In genomic region chr19:51915324-51915867, GRCh38 we compare ENCODE assay signal across 18 cellular contexts. TPM values are rescaled to one million over a fixed set of nuclear protein-coding genes. Genes with fewer than 3 reads are reported as not detected.
DNase-seq lines count a peak whose midpoint lies in the region; ATAC-seq, FAIRE-seq and TF ChIP-seq lines count a peak whose summit lies in the region.
"Had no signal": no experiment of that assay in that cellular context is flagged by ENCODE, and none has a peak within 500 bp of the region (broad histone marks: within the 10 kb centered on the region; RNA-seq: fewer than 3 reads in every experiment).

No MANE protein-coding gene starts in this region.

- no peaks in the 10 kb centered on the region for H3K4me1 Mint-ChIP-seq in activated CD4-positive, alpha-beta T cell treated with anti-CD3 and anti-CD28 coated beads for 36 hours

- no peak for FAIRE-seq in HepG2 (lab: Jason Lieb, UNC)
- FAIRE-seq in K562 (lab: Jason Lieb, UNC) = peak; percentile 55
- FAIRE-seq: HTR-8/SVneo had no signal

- H3K9me3 Mint-ChIP-seq in activated CD4-positive, alpha-beta T cell treated with anti-CD3 and anti-CD28 coated beads for 36 hours (ENCODE audit: low read depth) = peaks cover 49% of the 10 kb centered on the region

- in situ Hi-C loops in HepG2 (cut with HindIII; ENCODE audit: extremely low pct_ligation_motif_present, low pct_unique_long_range_greater_than_20kb) (no loop called here), K562 (cut with MboI) (no loop called here)

- DNase-seq in HepG2 (ENCODE audit: low spot score) = no peak
- DNase-seq in right lobe of liver = no peak
- no peak for DNase-seq in K562 (ENCODE audit: extremely low read depth in 1 of 4, low spot score in 3 of 4)
- no peak for DNase-seq in SKM-1 treated with dmso at 0.1 percent for 144 hours (lab: John Stamatoyannopoulos, UW; ENCODE audit: unreplicated experiment)
- no peak for DNase-seq in activated CD4-positive, alpha-beta T cell treated with anti-CD3 and anti-CD28 coated beads, Interleukin-2, amount 50 U/mL, for 4 hours
- no peak for DNase-seq in activated CD4-positive, alpha-beta T cell treated with anti-CD3 and anti-CD28 coated beads for 36 hours
- DNase-seq in NCI-H524 treated with DMSO at 0.1 percent for 48 hours (lab: John Stamatoyannopoulos, UW) = no peak
- DNase-seq: 8988T; Calu3; CD8-positive, alpha-beta T cell; DMS79; GDM1; HCEC 1CT; KG1 had no signal

- intact Hi-C loops in HepG2 (cut with micrococcal nuclease; ENCODE audit: unreplicated experiment) = no loop called here
- intact Hi-C loops in right lobe of liver (cut with DNase I) = no loop called here
- intact Hi-C loops in K562 (cut with micrococcal nuclease) = no loop called here
- intact Hi-C loops in activated CD4-positive, alpha-beta T cell treated with anti-CD3 and anti-CD28 coated beads for 36 hours (cut with DNase I, micrococcal nuclease) = no loop called here

- H3K27me3 Mint-ChIP-seq in activated CD4-positive, alpha-beta T cell treated with anti-CD3 and anti-CD28 coated beads for 36 hours = peaks cover 2% of the 10 kb centered on the region
- H3K27me3 Mint-ChIP-seq: IgD-negative memory B cell had no signal

- H2AFZ ChIP-seq in HepG2 (ENCODE audit: low read length) (no peak overlapping the region), K562 (ENCODE audit: low read depth, low read length) (no peak overlapping the region)

- H3K27ac ChIP-seq in HepG2 (ENCODE audit: extremely low read length, insufficient read depth, low read length) = no peak overlapping the region
- no peak overlapping the region for H3K27ac ChIP-seq in right lobe of liver
- H3K27ac ChIP-seq in HEK293 (ENCODE audit: extremely low read depth, low read depth, low read length) = no peak overlapping the region
- no peak overlapping the region for H3K27ac ChIP-seq in K562 (ENCODE audit: extremely low read depth, low read depth, low read length)
- H3K27ac ChIP-seq: BLaER1 treated with 17β-estradiol and CSF1 and Interleukin-3, amounts not matched to agents 10 nM and 100 nM had no signal

- no peak for TF ChIP-seq POLR2A in HepG2 (IDR thresholded peaks at IDR 0.05; ENCODE audit: insufficient read depth in 1 of 2, low read depth in 2 of 2, low read length in 2 of 2)
- TF ChIP-seq POLR2A in right lobe of liver (IDR thresholded peaks at IDR 0.05) = no peak
- no peak for TF ChIP-seq POLR2A in K562 (conservative IDR thresholded peaks at IDR 0.05)

- H4K20me1 ChIP-seq in HepG2 (ENCODE audit: insufficient read depth, low read length) (no peaks in the 10 kb centered on the region), K562 (replicated peaks; ENCODE audit: control insufficient read depth, insufficient read depth, low read length) (no peaks in the 10 kb centered on the region)
- H4K20me1 ChIP-seq: BLaER1 treated with 17β-estradiol and CSF1 and Interleukin-3, amounts not matched to agents 10 nM and 100 nM had no signal

- H3K27ac Mint-ChIP-seq in activated CD4-positive, alpha-beta T cell treated with anti-CD3 and anti-CD28 coated beads for 36 hours = no peak overlapping the region
- H3K27ac Mint-ChIP-seq: CD8-positive, alpha-beta T cell; IgD-negative memory B cell had no signal

- TF ChIP-seq EP300 in HepG2 (IDR thresholded peaks at IDR 0.05; ENCODE audit: low read depth in 2 of 2, low read length in 2 of 2) = no peak
- TF ChIP-seq EP300 in HepG2 (CRISPR knock-in tag; IDR thresholded peaks at IDR 0.05; ENCODE audit: borderline replicate concordance) = no peak
- TF ChIP-seq EP300 in K562 (IDR thresholded peaks at IDR 0.05; ENCODE audit: low read length) = no peak

- H3K36me3 ChIP-seq in HepG2 (replicated peaks in 1 of 2; ENCODE audit: control insufficient read depth in 1 of 2, insufficient read depth in 2 of 2, low read length in 2 of 2) (no peaks in the 10 kb centered on the region), right lobe of liver (no peaks in the 10 kb centered on the region), HEK293 (ENCODE audit: control insufficient read depth in 2 of 2, insufficient read depth in 1 of 2, low read length in 2 of 2) (no peaks in the 10 kb centered on the region), K562 (ENCODE audit: control insufficient read depth, insufficient read depth, low read length) (no peaks in the 10 kb centered on the region)

- POLR2A ChIA-PET in HepG2 (lab: Yijun Ruan, JAX) = no interaction called here
- POLR2A ChIA-PET in HEK293 (lab: Yijun Ruan, JAX) = no interaction called here
- POLR2A ChIA-PET in K562 (lab: Yijun Ruan, JAX) = interaction anchor here (0.6 kb wide), 2 partner anchors 21 to 25 kb away, joined by 3 read pairs; no protein-coding TSS in a partner anchor
- POLR2A ChIA-PET in activated CD4-positive, alpha-beta T cell treated with anti-CD3 and anti-CD28 coated beads for 36 hours (lab: Charles Lee) = no interaction called here

- ATAC-seq in HepG2 = no peak
- no peak for ATAC-seq in right lobe of liver
- ATAC-seq in K562 = no peak
- ATAC-seq in activated CD4-positive, alpha-beta T cell treated with anti-CD3 and anti-CD28 coated beads for 36 hours = no peak
- ATAC-seq: CD8-positive, alpha-beta T cell had no signal

- H3K4me3 ChIP-seq in HepG2 (replicated peaks in 1 of 3; ENCODE audit: insufficient read depth in 1 of 3, low read depth in 2 of 3, low read length in 3 of 3) = no peak overlapping the region
- no peak overlapping the region for H3K4me3 ChIP-seq in right lobe of liver
- H3K4me3 ChIP-seq in HEK293 (ENCODE audit: low read depth, low read length) = no peak overlapping the region
- H3K4me3 ChIP-seq in K562 = no peak overlapping the region

- H3K9ac ChIP-seq in HepG2 (ENCODE audit: insufficient read depth, low read depth, low read length) = no peak overlapping the region
- no peak overlapping the region for H3K9ac ChIP-seq in K562 (ENCODE audit: insufficient read depth in 1 of 2, low read depth in 2 of 2, low read length in 2 of 2)
- H3K9ac ChIP-seq: BLaER1 treated with 17β-estradiol and CSF1 and Interleukin-3, amounts not matched to agents 10 nM and 100 nM had no signal

- 28% methylated on average over 5 of the region's 5 CpGs for WGBS in HepG2 (ENCODE audit: low lambda C conversion rate)
- WGBS in right lobe of liver (ENCODE audit: insufficient coverage, low coverage, low lambda C conversion rate, missing lambda C conversion rate) = 64% methylated on average over 5 of the region's 5 CpGs
- WGBS in K562 (ENCODE audit: insufficient coverage, low coverage, missing lambda C conversion rate) = 3% methylated on average over 5 of the region's 5 CpGs

- H3K4me2 ChIP-seq in HepG2 (ENCODE audit: low read depth, low read length) (no peak overlapping the region), K562 (ENCODE audit: insufficient read depth, low read length) (no peak overlapping the region)
- H3K4me2 ChIP-seq: BLaER1 treated with 17β-estradiol and CSF1 and Interleukin-3, amounts not matched to agents 10 nM and 100 nM had no signal

- H3K4me1 ChIP-seq in HepG2 (ENCODE audit: insufficient read depth, low read length) (no peaks in the 10 kb centered on the region), right lobe of liver (no peaks in the 10 kb centered on the region), HEK293 (ENCODE audit: control insufficient read depth, insufficient read depth, low read length) (no peaks in the 10 kb centered on the region), K562 (replicated peaks in 1 of 2; ENCODE audit: control insufficient read depth in 2 of 2, insufficient read depth in 2 of 2, low read length in 2 of 2) (no peaks in the 10 kb centered on the region)

- TF ChIP-seq CTCF in HepG2 (CRISPR knock-in tag; IDR thresholded peaks at IDR 0.05) (no peak), right lobe of liver (IDR thresholded peaks at IDR 0.05) (no peak), HEK293 (tag by site-specific recombination; IDR thresholded peaks at IDR 0.05) (no peak), K562 (IDR thresholded peaks at IDR 0.05 in 2 of 3, conservative IDR thresholded peaks at IDR 0.05 in 1 of 3; ENCODE audit: insufficient read depth in 2 of 3, low read depth in 1 of 3, low read length in 3 of 3) (no peak)

- BruUV-seq in HepG2 (replicated peaks; lab: Mats Ljungman, UMichigan) (no TSS peak), K562 (replicated peaks; lab: Mats Ljungman, UMichigan) (no TSS peak)

- no peak overlapping the region for H3K4me3 Mint-ChIP-seq in activated CD4-positive, alpha-beta T cell treated with anti-CD3 and anti-CD28 coated beads for 36 hours
- H3K4me3 Mint-ChIP-seq: CD8-positive, alpha-beta T cell; IgD-negative memory B cell had no signal

- H3K9me1 ChIP-seq in K562 (ENCODE audit: control insufficient read depth, insufficient read depth, low read length) = no peaks in the 10 kb centered on the region

- no peaks in the 10 kb centered on the region for H3K79me2 ChIP-seq in HepG2 (ENCODE audit: insufficient read depth, low read length)
- no peaks in the 10 kb centered on the region for H3K79me2 ChIP-seq in K562 (ENCODE audit: control insufficient read depth, insufficient read depth, low read length)

- TF ChIP-seq RAD21 in HepG2 (CRISPR knock-in tag; IDR thresholded peaks at IDR 0.05) = no peak
- no peak for TF ChIP-seq RAD21 in K562 (CRISPR knock-in tag; conservative IDR thresholded peaks at IDR 0.05 in 1 of 2, IDR thresholded peaks at IDR 0.05 in 1 of 2)

- H3K9me3 ChIP-seq in HepG2 (ENCODE audit: low read length) = peaks cover 86% of the 10 kb centered on the region
- H3K9me3 ChIP-seq in right lobe of liver = peaks cover 0 to 25% (median 13%) of the 10 kb centered on the region in 4 donors
- no peaks in the 10 kb centered on the region for H3K9me3 ChIP-seq in HEK293 (ENCODE audit: control insufficient read depth, insufficient read depth, low read depth, low read length)
- H3K9me3 ChIP-seq in K562 (replicated peaks; ENCODE audit: control insufficient read depth, insufficient read depth, low read depth, low read length) = peaks cover 14% of the 10 kb centered on the region

- peaks cover 35% of the 10 kb centered on the region for H3K36me3 Mint-ChIP-seq in activated CD4-positive, alpha-beta T cell treated with anti-CD3 and anti-CD28 coated beads for 36 hours (ENCODE audit: low read depth)

- H3K27me3 ChIP-seq in HepG2 (ENCODE audit: control insufficient read depth in 1 of 2, insufficient read depth in 2 of 2, low read length in 2 of 2) (no peaks in the 10 kb centered on the region), right lobe of liver (no peaks in the 10 kb centered on the region), K562 (ENCODE audit: control insufficient read depth in 2 of 2, insufficient read depth in 2 of 2, low read length in 2 of 2) (no peaks in the 10 kb centered on the region)
- H3K27me3 ChIP-seq: BLaER1 treated with 17β-estradiol and CSF1 and Interleukin-3, amounts not matched to agents 10 nM and 100 nM had no signal

- CTCF ChIA-PET in HepG2 (lab: Yijun Ruan, JAX; ENCODE audit: low intra/inter-chr PET ratio, low total read pairs) (no interaction called here), HEK293 (lab: Yijun Ruan, JAX) (no interaction called here), K562 (lab: Yijun Ruan, JAX; ENCODE audit: low intra/inter-chr PET ratio) (no interaction called here)
- CTCF ChIA-PET in activated CD4-positive, alpha-beta T cell treated with anti-CD3 and anti-CD28 coated beads for 36 hours (lab: Charles Lee) = no interaction called here

RNA-seq across cellular contexts. Expression of gene ZNF649, which starts 10.6 kb away (rescaled TPM):
- 13.4 and 13.9 TPM in 2 replicates for total RNA-seq in HepG2 (2016; rRNA removed; fragmentation: Illumina TruSeq; extraction: Trizol)
- total RNA-seq in HepG2 (2016; cell fraction: cytosol; rRNA removed; fragmentation: Illumina TruSeq; extraction: Trizol; ENCODE audit: low read depth) = 1.3 TPM in 2 replicates
- total RNA-seq in HepG2 (2016; cell fraction: insoluble cytoplasmic fraction; rRNA removed; fragmentation: Illumina TruSeq; extraction: Trizol) = 12.6 and 13.3 TPM in 2 replicates
- 3.4 and 5.6 TPM in 2 replicates for total RNA-seq in HepG2 (2016; cell fraction: membrane; rRNA removed; fragmentation: Illumina TruSeq; extraction: Trizol)
- 18.1 and 25.0 TPM in 2 replicates for total RNA-seq in HepG2 (2016; cell fraction: nucleus; rRNA removed; fragmentation: Illumina TruSeq; extraction: Trizol)
- 2.6 and 3.0 TPM in 2 replicates for polyA plus RNA-seq in HepG2 (2011; rRNA removed)
- 0.82 and 1.4 TPM in 2 replicates for polyA plus RNA-seq in HepG2 (2011; cell fraction: cytosol; rRNA removed)
- polyA plus RNA-seq in HepG2 (2011; cell fraction: nucleus; rRNA removed) = 5.4 and 5.9 TPM in 2 replicates
- polyA plus RNA-seq in HepG2 (2012) = 2.4 and 4.6 TPM in 2 replicates
- 0.31 and 0.35 TPM in 2 replicates for polyA plus RNA-seq in HepG2 (2016; cell fraction: cytosol; fragmentation: Illumina TruSeq; extraction: Trizol; ENCODE audit: low read depth)
- 6.6 and 6.8 TPM in 2 replicates for polyA plus RNA-seq in HepG2 (2016; cell fraction: insoluble cytoplasmic fraction; fragmentation: Illumina TruSeq; extraction: Trizol; ENCODE audit: low read depth)
- 0.82 and 1.0 TPM in 2 replicates for polyA plus RNA-seq in HepG2 (2016; cell fraction: membrane; fragmentation: Illumina TruSeq; extraction: Trizol; ENCODE audit: low read depth)
- polyA plus RNA-seq in HepG2 (2016; cell fraction: nucleus; fragmentation: Illumina TruSeq; extraction: Trizol; ENCODE audit: insufficient read depth, low read depth) = 7.2 and 10.7 TPM in 2 replicates
- 0.12 and 6.1 TPM in 2 replicates for polyA minus RNA-seq in HepG2 (2011; rRNA and poly(A)+ RNA removed; ENCODE audit: low replicate concordance)
- polyA minus RNA-seq in HepG2 (2011; cell fraction: cytosol; rRNA and poly(A)+ RNA removed) = 3.3 and 3.6 TPM in 2 replicates
- polyA minus RNA-seq in HepG2 (2011; cell fraction: nucleus; rRNA and poly(A)+ RNA removed) = 37.2 and 49.7 TPM in 2 replicates
- total RNA-seq in right lobe of liver = 1 to 10 TPM; 2.0 to 5.4 (median 2.4) TPM
- 43.6 and 88.5 TPM in 2 replicates for total RNA-seq in K562 (2011; cell fraction: chromatin; rRNA removed; ENCODE audit: low replicate concordance)
- 34.0 and 34.2 TPM in 2 replicates for total RNA-seq in K562 (2011; cell fraction: nucleolus; rRNA removed)
- total RNA-seq in K562 (2011; cell fraction: nucleoplasm; rRNA removed) = 44.3 and 48.2 TPM in 2 replicates
- total RNA-seq in K562 (2014; rRNA removed) = 7.4 and 9.9 TPM in 2 replicates
- total RNA-seq in K562 (2014; rRNA removed; fragmentation: Illumina TruSeq; extraction: Trizol) = 13.6 and 14.9 TPM in 2 replicates
- 10.2 and 10.6 TPM in 2 replicates for total RNA-seq in K562 (2015; rRNA removed; fragmentation: Illumina TruSeq; extraction: Trizol)
- 8.3 and 9.0 TPM in 2 replicates for total RNA-seq in K562 (2021)
- polyA plus RNA-seq in K562 (2011; rRNA removed) = 6.8 and 8.4 TPM in 2 replicates
- 1.5 and 2.1 TPM in 2 replicates for polyA plus RNA-seq in K562 (2011; cell fraction: cytosol; rRNA removed)
- polyA plus RNA-seq in K562 (2011; cell fraction: nucleus; rRNA removed) = 17.2 and 17.4 TPM in 2 replicates
- polyA plus RNA-seq in K562 (2012) = 4.4 and 5.4 TPM in 2 replicates
- polyA plus RNA-seq in K562 (2014; fragmentation: Illumina TruSeq; extraction: Trizol) = 5.9 and 6.7 TPM in 2 replicates
- 1 to 10 TPM; 1.4 to 2.7 TPM for polyA plus RNA-seq in K562 (2014; fragmentation: Nextera tagmentation; extraction: Ambion mirVana)
- polyA plus RNA-seq in K562 (2014; rRNA removed) = 5.0 and 7.3 TPM in 2 replicates
- polyA minus RNA-seq in K562 (2011; rRNA and poly(A)+ RNA removed) = 32.3 and 32.7 TPM in 2 replicates
- 2.6 and 5.1 TPM in 2 replicates for polyA minus RNA-seq in K562 (2011; cell fraction: cytosol; rRNA and poly(A)+ RNA removed)
- polyA minus RNA-seq in K562 (2011; cell fraction: nucleus; rRNA and poly(A)+ RNA removed) = 25.4 and 38.3 TPM in 2 replicates
- total RNA-seq in activated CD4-positive, alpha-beta T cell treated with anti-CD3 and anti-CD28 coated beads for 36 hours = 10 to 100 TPM in 1 of 2 experiments, 1 to 10 TPM in 1; 9.6 to 11.2 TPM

RNA-seq across cellular contexts. Expression of gene ZNF613, which starts 11.9 kb away (rescaled TPM):
- 8.3 and 9.6 TPM in 2 replicates for total RNA-seq in HepG2 (2016; rRNA removed; fragmentation: Illumina TruSeq; extraction: Trizol)
- 1.7 and 1.9 TPM in 2 replicates for total RNA-seq in HepG2 (2016; cell fraction: cytosol; rRNA removed; fragmentation: Illumina TruSeq; extraction: Trizol; ENCODE audit: low read depth)
- 6.6 and 9.2 TPM in 2 replicates for total RNA-seq in HepG2 (2016; cell fraction: insoluble cytoplasmic fraction; rRNA removed; fragmentation: Illumina TruSeq; extraction: Trizol)
- 3.4 and 3.8 TPM in 2 replicates for total RNA-seq in HepG2 (2016; cell fraction: membrane; rRNA removed; fragmentation: Illumina TruSeq; extraction: Trizol)
- total RNA-seq in HepG2 (2016; cell fraction: nucleus; rRNA removed; fragmentation: Illumina TruSeq; extraction: Trizol) = 6.4 and 7.1 TPM in 2 replicates
- polyA plus RNA-seq in HepG2 (2011; rRNA removed) = 3.6 and 3.7 TPM in 2 replicates
- polyA plus RNA-seq in HepG2 (2011; cell fraction: cytosol; rRNA removed) = 1.8 and 2.5 TPM in 2 replicates
- 3.3 and 4.1 TPM in 2 replicates for polyA plus RNA-seq in HepG2 (2011; cell fraction: nucleus; rRNA removed)
- 2.3 and 3.3 TPM in 2 replicates for polyA plus RNA-seq in HepG2 (2012)
- polyA plus RNA-seq in HepG2 (2016; cell fraction: cytosol; fragmentation: Illumina TruSeq; extraction: Trizol; ENCODE audit: low read depth) = 0.77 TPM in 2 replicates
- polyA plus RNA-seq in HepG2 (2016; cell fraction: insoluble cytoplasmic fraction; fragmentation: Illumina TruSeq; extraction: Trizol; ENCODE audit: low read depth) = 4.8 and 6.5 TPM in 2 replicates
- 0.82 and 1.8 TPM in 2 replicates for polyA plus RNA-seq in HepG2 (2016; cell fraction: membrane; fragmentation: Illumina TruSeq; extraction: Trizol; ENCODE audit: low read depth)
- polyA plus RNA-seq in HepG2 (2016; cell fraction: nucleus; fragmentation: Illumina TruSeq; extraction: Trizol; ENCODE audit: insufficient read depth, low read depth) = 7.2 and 8.4 TPM in 2 replicates
- polyA minus RNA-seq in HepG2 (2011; rRNA and poly(A)+ RNA removed; ENCODE audit: low replicate concordance) = 2.5 and 3.5 TPM in 2 replicates
- polyA minus RNA-seq in HepG2 (2011; cell fraction: cytosol; rRNA and poly(A)+ RNA removed) = 2.9 and 3.9 TPM in 2 replicates
- polyA minus RNA-seq in HepG2 (2011; cell fraction: nucleus; rRNA and poly(A)+ RNA removed) = 14.9 and 18.2 TPM in 2 replicates
- 1 to 10 TPM in 5 of 6 experiments, under 1 TPM in 1; 0.87 to 2.7 (median 2.2) TPM for total RNA-seq in right lobe of liver
- total RNA-seq in K562 (2011; cell fraction: chromatin; rRNA removed; ENCODE audit: low replicate concordance) = 6.8 and 8.0 TPM in 2 replicates
- total RNA-seq in K562 (2011; cell fraction: nucleolus; rRNA removed) = 3.9 and 4.3 TPM in 2 replicates
- total RNA-seq in K562 (2011; cell fraction: nucleoplasm; rRNA removed) = 4.8 and 5.1 TPM in 2 replicates
- total RNA-seq in K562 (2014; rRNA removed) = 2.4 and 2.8 TPM in 2 replicates
- 4.4 and 5.3 TPM in 2 replicates for total RNA-seq in K562 (2014; rRNA removed; fragmentation: Illumina TruSeq; extraction: Trizol)
- total RNA-seq in K562 (2015; rRNA removed; fragmentation: Illumina TruSeq; extraction: Trizol) = 2.8 and 3.7 TPM in 2 replicates
- total RNA-seq in K562 (2021) = 1.7 and 2.4 TPM in 2 replicates
- 1.8 and 2.7 TPM in 2 replicates for polyA plus RNA-seq in K562 (2011; rRNA removed)
- 1.3 and 1.7 TPM in 2 replicates for polyA plus RNA-seq in K562 (2011; cell fraction: cytosol; rRNA removed)
- polyA plus RNA-seq in K562 (2011; cell fraction: nucleus; rRNA removed) = 1.6 and 1.7 TPM in 2 replicates
- polyA plus RNA-seq in K562 (2012) = 2.4 and 2.5 TPM in 2 replicates
- polyA plus RNA-seq in K562 (2014; fragmentation: Illumina TruSeq; extraction: Trizol) = 2.4 and 2.7 TPM in 2 replicates
- polyA plus RNA-seq in K562 (2014; fragmentation: Nextera tagmentation; extraction: Ambion mirVana) = 1 to 10 TPM; 2.3 to 4.5 TPM
- 2.1 and 2.3 TPM in 2 replicates for polyA plus RNA-seq in K562 (2014; rRNA removed)
- 7.2 and 7.4 TPM in 2 replicates for polyA minus RNA-seq in K562 (2011; rRNA and poly(A)+ RNA removed)
- polyA minus RNA-seq in K562 (2011; cell fraction: cytosol; rRNA and poly(A)+ RNA removed) = 1.4 and 4.5 TPM in 2 replicates
- 2.6 and 7.3 TPM in 2 replicates for polyA minus RNA-seq in K562 (2011; cell fraction: nucleus; rRNA and poly(A)+ RNA removed)
- 1 to 10 TPM; 4.2 to 6.3 TPM for total RNA-seq in activated CD4-positive, alpha-beta T cell treated with anti-CD3 and anti-CD28 coated beads for 36 hours

RNA-seq across cellular contexts. Expression of gene ZNF577, which starts 27.6 kb away (rescaled TPM):
- 3.2 and 5.7 TPM in 2 replicates for total RNA-seq in HepG2 (2016; rRNA removed; fragmentation: Illumina TruSeq; extraction: Trizol)
- total RNA-seq in HepG2 (2016; cell fraction: cytosol; rRNA removed; fragmentation: Illumina TruSeq; extraction: Trizol; ENCODE audit: low read depth) = 27.9 and 28.0 TPM in 2 replicates
- total RNA-seq in HepG2 (2016; cell fraction: insoluble cytoplasmic fraction; rRNA removed; fragmentation: Illumina TruSeq; extraction: Trizol) = 4.0 and 7.0 TPM in 2 replicates
- total RNA-seq in HepG2 (2016; cell fraction: membrane; rRNA removed; fragmentation: Illumina TruSeq; extraction: Trizol) = 5.4 and 8.7 TPM in 2 replicates
- total RNA-seq in HepG2 (2016; cell fraction: nucleus; rRNA removed; fragmentation: Illumina TruSeq; extraction: Trizol) = 11.7 and 17.0 TPM in 2 replicates
- polyA plus RNA-seq in HepG2 (2011; rRNA removed) = 7.1 and 7.6 TPM in 2 replicates
- 1.0 and 2.1 TPM in 2 replicates for polyA plus RNA-seq in HepG2 (2011; cell fraction: cytosol; rRNA removed)
- polyA plus RNA-seq in HepG2 (2011; cell fraction: nucleus; rRNA removed) = 15.1 and 18.8 TPM in 2 replicates
- 2.9 and 5.2 TPM in 2 replicates for polyA plus RNA-seq in HepG2 (2012)
- polyA plus RNA-seq in HepG2 (2016; cell fraction: cytosol; fragmentation: Illumina TruSeq; extraction: Trizol; ENCODE audit: low read depth) = 0.58 and 0.89 TPM in 2 replicates
- polyA plus RNA-seq in HepG2 (2016; cell fraction: insoluble cytoplasmic fraction; fragmentation: Illumina TruSeq; extraction: Trizol; ENCODE audit: low read depth) = 3.7 and 4.3 TPM in 2 replicates
- 0.81 and 0.90 TPM in 2 replicates for polyA plus RNA-seq in HepG2 (2016; cell fraction: membrane; fragmentation: Illumina TruSeq; extraction: Trizol; ENCODE audit: low read depth)
- polyA plus RNA-seq in HepG2 (2016; cell fraction: nucleus; fragmentation: Illumina TruSeq; extraction: Trizol; ENCODE audit: insufficient read depth, low read depth) = 12.5 and 13.3 TPM in 2 replicates
- polyA minus RNA-seq in HepG2 (2011; rRNA and poly(A)+ RNA removed; ENCODE audit: low replicate concordance) = 10.4 TPM in 1 of 2 replicates, not detected in the other
- polyA minus RNA-seq in HepG2 (2011; cell fraction: cytosol; rRNA and poly(A)+ RNA removed) = 2.7 and 4.2 TPM in 2 replicates
- polyA minus RNA-seq in HepG2 (2011; cell fraction: nucleus; rRNA and poly(A)+ RNA removed) = 38.0 and 49.0 TPM in 2 replicates
- 1 to 10 TPM; 1.4 to 6.6 (median 3.8) TPM for total RNA-seq in right lobe of liver
- total RNA-seq in K562 (2011; cell fraction: chromatin; rRNA removed; ENCODE audit: low replicate concordance) = 47.4 and 101 TPM in 2 replicates
- 26.7 and 28.6 TPM in 2 replicates for total RNA-seq in K562 (2011; cell fraction: nucleolus; rRNA removed)
- total RNA-seq in K562 (2011; cell fraction: nucleoplasm; rRNA removed) = 60.1 and 68.1 TPM in 2 replicates
- total RNA-seq in K562 (2014; rRNA removed) = 4.2 and 7.8 TPM in 2 replicates
- 8.9 and 9.9 TPM in 2 replicates for total RNA-seq in K562 (2014; rRNA removed; fragmentation: Illumina TruSeq; extraction: Trizol)
- total RNA-seq in K562 (2015; rRNA removed; fragmentation: Illumina TruSeq; extraction: Trizol) = 9.0 and 9.4 TPM in 2 replicates
- 5.6 and 6.4 TPM in 2 replicates for total RNA-seq in K562 (2021)
- polyA plus RNA-seq in K562 (2011; rRNA removed) = 11.2 and 12.7 TPM in 2 replicates
- 2.5 and 6.4 TPM in 2 replicates for polyA plus RNA-seq in K562 (2011; cell fraction: cytosol; rRNA removed)
- 38.5 and 43.0 TPM in 2 replicates for polyA plus RNA-seq in K562 (2011; cell fraction: nucleus; rRNA removed)
- 2.9 and 4.1 TPM in 2 replicates for polyA plus RNA-seq in K562 (2012)
- 7.5 and 9.1 TPM in 2 replicates for polyA plus RNA-seq in K562 (2014; fragmentation: Illumina TruSeq; extraction: Trizol)
- polyA plus RNA-seq in K562 (2014; fragmentation: Nextera tagmentation; extraction: Ambion mirVana) = 1 to 10 TPM; 1.3 to 3.5 TPM
- 7.0 and 7.6 TPM in 2 replicates for polyA plus RNA-seq in K562 (2014; rRNA removed)
- polyA minus RNA-seq in K562 (2011; rRNA and poly(A)+ RNA removed) = 30.2 and 33.7 TPM in 2 replicates
- polyA minus RNA-seq in K562 (2011; cell fraction: cytosol; rRNA and poly(A)+ RNA removed) = 4.0 and 5.4 TPM in 2 replicates
- polyA minus RNA-seq in K562 (2011; cell fraction: nucleus; rRNA and poly(A)+ RNA removed) = 22.5 and 27.5 TPM in 2 replicates
- total RNA-seq in activated CD4-positive, alpha-beta T cell treated with anti-CD3 and anti-CD28 coated beads for 36 hours = 1 to 10 TPM; 5.7 to 7.2 TPM

Comparison
In these comparisons a context has a peak if more than half of its experiments do, and no peak if none do; other contexts are left out.
1. Of the 241 proteins assayed by ChIP-seq in both HepG2 and K562: peak only in HepG2: none; only in K562: none; in both: ZNF274; in neither: 239; mixed calls (peak in some experiments, not most) for 1.